Comparison of ENCODE assay signal across 1 cellular context in genomic region chr9:38682713-38683112, GRCh38.
TF ChIP-seq lines count a peak whose summit lies in the region.

No MANE protein-coding gene starts in this region.

TF ChIP-seq in GM23338, 12 proteins besides CTCF, POLR2A, EP300 and RAD21 (continued from another document):
- TF ChIP-seq ZNF462 (CRISPR knock-in tag; IDR thresholded peaks at IDR 0.05) (no peak), JUNB (IDR thresholded peaks at IDR 0.05; ENCODE audit: unreplicated experiment) (no peak), REST (IDR thresholded peaks at IDR 0.05; ENCODE audit: unreplicated experiment) (no peak), POLR2AphosphoS5 (IDR thresholded peaks at IDR 0.05; ENCODE audit: low read depth) (no peak), ZNF114 (CRISPR knock-in tag; IDR thresholded peaks at IDR 0.05) (no peak), NANOG (IDR thresholded peaks at IDR 0.05; ENCODE audit: borderline replicate concordance) (peak; percentile 32; the same call in 1 of the 2 replicates), ETS1 (IDR thresholded peaks at IDR 0.05) (no peak)
